ENCODE assay signal across 8 cellular contexts in the genomic region with DNA sequence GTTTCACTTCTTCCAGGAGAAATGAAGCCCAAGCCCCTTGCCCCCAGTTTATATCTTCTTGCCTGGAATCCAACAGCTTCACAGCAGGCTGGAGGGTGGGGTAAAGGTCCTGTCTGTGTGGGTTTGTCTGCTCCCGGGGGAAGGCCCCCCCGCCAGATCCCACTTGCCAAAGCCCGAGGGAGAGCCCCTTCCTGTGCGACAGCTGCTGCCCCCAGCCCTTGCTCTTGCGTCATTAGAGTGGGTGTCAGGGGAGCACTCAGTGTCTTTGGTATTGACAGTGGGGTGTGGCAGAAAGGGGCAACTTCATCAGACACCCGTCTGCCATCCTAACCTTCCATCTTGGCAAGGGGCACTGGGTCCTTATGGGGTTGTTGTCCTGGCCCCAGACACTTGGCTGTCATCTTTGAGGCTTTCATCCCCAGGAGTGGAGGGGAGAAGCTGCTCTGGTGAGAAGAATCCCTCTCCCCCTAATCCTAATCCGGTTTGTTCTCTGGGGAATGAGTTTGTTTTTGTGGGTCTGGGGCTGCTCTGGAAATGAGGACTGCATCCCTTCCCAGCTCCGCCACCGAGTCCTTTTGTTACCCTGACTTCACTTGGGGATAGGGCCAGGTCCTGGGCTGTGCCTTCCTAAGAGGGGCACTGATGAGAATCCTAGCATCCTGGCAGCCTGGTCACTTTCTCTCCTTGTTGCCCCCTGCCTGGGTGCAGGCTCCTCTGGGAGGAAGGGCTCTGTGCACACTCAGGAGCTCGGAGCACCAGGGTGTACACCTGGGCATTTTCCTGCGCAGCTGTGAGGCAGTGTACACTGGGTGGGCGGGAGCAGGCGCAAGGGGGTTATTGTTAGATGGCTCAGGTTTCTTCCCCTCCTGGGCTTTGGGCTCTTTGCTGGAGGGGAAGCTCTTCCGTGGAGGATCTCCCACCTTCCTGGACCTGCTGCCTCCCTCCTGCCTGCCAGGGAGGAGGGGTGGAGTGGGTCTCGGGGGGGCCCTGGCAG. TPM values are rescaled to one million over a fixed set of nuclear protein-coding genes. Genes with fewer than 3 reads are reported as not detected.
DNase-seq lines count a peak whose midpoint lies in the region; ATAC-seq and TF ChIP-seq lines count a peak whose summit lies in the region.

No MANE protein-coding gene starts in this region.

- peak overlapping the region; percentile 51 for H3K4me2 ChIP-seq in mesendoderm (ENCODE audit: low read length)

- DNase-seq in activated naive CD4-positive, alpha-beta T cell treated with anti-CD3 and anti-CD28 coated beads for 36 hours, result no peak
- no peak for DNase-seq in activated naive CD4-positive, alpha-beta T cell treated with Interleukin-2 at 50 U/mL for 16 hours
- DNase-seq in breast epithelium (ENCODE audit: low spot score in 2 of 2) (no peak), mesendoderm (no peak), upper lobe of left lung (no peak), DMS79 (lab: John Stamatoyannopoulos, UW) (no peak), mucosa of gallbladder (ENCODE audit: low spot score) (no peak)

- TF ChIP-seq EP300 in upper lobe of left lung (IDR thresholded peaks at IDR 0.05), result peak in 1 of 4 donors; percentile 55

- peaks cover 19% of the 10 kb centered on the region for H3K79me1 ChIP-seq in mesendoderm (ENCODE audit: low read length)

- peak overlapping the region; percentile 57 for H3K18ac ChIP-seq in mesendoderm (ENCODE audit: low read length)

- no peaks in the 10 kb centered on the region for H3K36me3 ChIP-seq in breast epithelium
- no peaks in the 10 kb centered on the region for H3K36me3 ChIP-seq in mesendoderm (ENCODE audit: control insufficient read depth, insufficient read depth, low read length)
- peaks cover 0 to 3% (median under 1%) of the 10 kb centered on the region in 4 donors for H3K36me3 ChIP-seq in upper lobe of left lung

- CTCF ChIA-PET in activated naive CD4-positive, alpha-beta T cell treated with anti-CD3 and anti-CD28 coated beads for 36 hours (lab: Charles Lee), result interaction anchor here (0.6 to 3.9 kb wide), 3 partner anchors 11 to 127 kb away, joined by 4 to 15 read pairs (median 4); no protein-coding TSS in a partner anchor

- TF ChIP-seq POLR2A in breast epithelium (IDR thresholded peaks at IDR 0.05) (no peak), upper lobe of left lung (IDR thresholded peaks at IDR 0.05) (peak in 2 of 4 donors; percentile 18 to 33)

- TF ChIP-seq CTCF in breast epithelium (IDR thresholded peaks at IDR 0.05) (no peak), upper lobe of left lung (IDR thresholded peaks at IDR 0.05) (peak in 1 of 6 experiments; percentile 8)

- peaks cover 5% of the 10 kb centered on the region for H3K36me3 Mint-ChIP-seq in activated naive CD4-positive, alpha-beta T cell treated with anti-CD3 and anti-CD28 coated beads for 36 hours (ENCODE audit: low read depth)

- no peaks in the 10 kb centered on the region for H3K27me3 ChIP-seq in breast epithelium
- no peaks in the 10 kb centered on the region for H3K27me3 ChIP-seq in mesendoderm (ENCODE audit: insufficient read depth, low read length, poor library complexity)
- no peaks in the 10 kb centered on the region for H3K27me3 ChIP-seq in upper lobe of left lung

- peak overlapping the region; percentile 95 for H3K56ac ChIP-seq in mesendoderm (ENCODE audit: low read length)

- H3K27ac Mint-ChIP-seq in activated naive CD4-positive, alpha-beta T cell treated with anti-CD3 and anti-CD28 coated beads for 36 hours, result no peak overlapping the region

- peak overlapping the region; percentile 44 for H2BK5ac ChIP-seq in mesendoderm (ENCODE audit: low read length)

- H3K4me3 ChIP-seq in breast epithelium (peak overlapping the region; percentile 67 to 89 (median 81)), mesendoderm (ENCODE audit: low read length) (peak overlapping the region; percentile 67), upper lobe of left lung (peak overlapping the region; percentile 45 to 92 (median 80))

- H3K79me2 ChIP-seq in mesendoderm (ENCODE audit: control insufficient read depth, insufficient read depth, low read length), result peaks cover 31% of the 10 kb centered on the region

- intact Hi-C loops in activated naive CD4-positive, alpha-beta T cell treated with anti-CD3 and anti-CD28 coated beads for 36 hours (cut with micrococcal nuclease), result no loop called here
- intact Hi-C loops in breast epithelium (cut with DNase I; ENCODE audit: low total_unique reads), result no loop called here

- H3K27ac ChIP-seq in breast epithelium (peak overlapping the region; percentile 97 to 98), mesendoderm (ENCODE audit: low read depth, low read length) (peak overlapping the region; percentile 13), upper lobe of left lung (peak overlapping the region; percentile 95 to 100 (median 96))

- peak overlapping the region; percentile 81 for H3K9ac ChIP-seq in mesendoderm (ENCODE audit: low read length)

- no peaks in the 10 kb centered on the region for H3K27me3 Mint-ChIP-seq in activated naive CD4-positive, alpha-beta T cell treated with anti-CD3 and anti-CD28 coated beads for 36 hours (ENCODE audit: low read depth)

- H3K4ac ChIP-seq in mesendoderm (ENCODE audit: low read depth, low read length), result no peak overlapping the region

- H4K5ac ChIP-seq in mesendoderm (ENCODE audit: low read length), result no peak overlapping the region

- H3K9me3 ChIP-seq in breast epithelium (no peaks in the 10 kb centered on the region), upper lobe of left lung (no peaks in the 10 kb centered on the region)

- H3K4me1 Mint-ChIP-seq in activated naive CD4-positive, alpha-beta T cell treated with anti-CD3 and anti-CD28 coated beads for 36 hours (ENCODE audit: low read depth), result peaks cover 65% of the 10 kb centered on the region

- no peaks in the 10 kb centered on the region for H3K9me3 Mint-ChIP-seq in activated naive CD4-positive, alpha-beta T cell treated with anti-CD3 and anti-CD28 coated beads for 36 hours

- peak overlapping the region; percentile 62 for H3K4me3 Mint-ChIP-seq in activated naive CD4-positive, alpha-beta T cell treated with anti-CD3 and anti-CD28 coated beads for 36 hours

- no peak overlapping the region for H2BK120ac ChIP-seq in mesendoderm (ENCODE audit: low read depth, low read length)

- WGBS in mesendoderm (ENCODE audit: extremely low coverage, insufficient coverage, low lambda C conversion rate), result no CpG with 5 or more reads among the region's 15 CpGs
- WGBS in upper lobe of left lung, 2 donors, result 34 to 35% methylated on average over 9 to 15 of the region's 15 CpGs

- H4K8ac ChIP-seq in mesendoderm (ENCODE audit: low read depth, low read length), result no peak overlapping the region

- H3K4me1 ChIP-seq in breast epithelium (peaks cover 21 to 47% of the 10 kb centered on the region in 2 donors), mesendoderm (ENCODE audit: control insufficient read depth, low read depth, low read length) (peaks cover 36% of the 10 kb centered on the region), upper lobe of left lung (peaks cover 61 to 84% (median 79%) of the 10 kb centered on the region in 4 donors)

- H2BK15ac ChIP-seq in mesendoderm (replicated peaks; ENCODE audit: low read depth), result no peak overlapping the region

- H3K23ac ChIP-seq in mesendoderm (ENCODE audit: low read length), result no peak overlapping the region

- H2AK5ac ChIP-seq in mesendoderm (ENCODE audit: low read length), result no peak overlapping the region

- ATAC-seq in upper lobe of left lung (ENCODE audit: low FRiP score in 2 of 2) (no peak), GM18873 (IDR thresholded peaks at IDR 0.05; ENCODE audit: low FRiP score, unreplicated experiment) (no peak)

RNA-seq across cellular contexts. Expression of a gene that starts 21.1 kb away (rescaled TPM):
- not detected for total RNA-seq in activated naive CD4-positive, alpha-beta T cell treated with anti-CD3 and anti-CD28 coated beads for 36 hours
- total RNA-seq in breast epithelium (not detected), upper lobe of left lung (1 to 10 TPM in 4 of 6 donors, not detected in 2; 1.7 to 8.4 (median 4.5) TPM), mucosa of gallbladder (1.9 TPM)
- not detected for polyA plus RNA-seq in mesendoderm (2013, experiment 1 of 2)
- polyA plus RNA-seq in mesendoderm (2013, experiment 2 of 2), result not detected

RNA-seq across cellular contexts. Expression of a gene that starts 34.4 kb away (rescaled TPM):
- 10 to 100 TPM; 16.9 to 18.5 TPM for total RNA-seq in activated naive CD4-positive, alpha-beta T cell treated with anti-CD3 and anti-CD28 coated beads for 36 hours
- total RNA-seq in breast epithelium (10 to 100 TPM; 14.2 to 31.2 (median 25.2) TPM), upper lobe of left lung (10 to 100 TPM; 45.7 to 95.6 (median 85.9) TPM), mucosa of gallbladder (39.4 TPM)
- polyA plus RNA-seq in mesendoderm (2013, experiment 1 of 2), result 30.6 TPM
- 29.9 TPM for polyA plus RNA-seq in mesendoderm (2013, experiment 2 of 2)

RNA-seq across cellular contexts. Expression of a gene that starts 55.7 kb away (rescaled TPM):
- 10 to 100 TPM; 86.5 to 90.4 TPM for total RNA-seq in activated naive CD4-positive, alpha-beta T cell treated with anti-CD3 and anti-CD28 coated beads for 36 hours
- under 1 TPM; 0.29 to 0.98 (median 0.80) TPM for total RNA-seq in breast epithelium
- 114 TPM for polyA plus RNA-seq in mesendoderm (2013, experiment 1 of 2)
- 117 TPM for polyA plus RNA-seq in mesendoderm (2013, experiment 2 of 2)
- total RNA-seq in upper lobe of left lung, result 1 to 10 TPM; 1.1 to 5.1 (median 2.3) TPM
- 6.8 TPM for total RNA-seq in mucosa of gallbladder

Comparison
In these comparisons a context has a peak if more than half of its experiments do, and no peak if none do; other contexts are left out.
1. H3K27ac ChIP-seq: peak in every context shown above with its lines; median percentile 98 in breast epithelium; 96 in upper lobe of left lung; 13 in mesendoderm.
2. RNA of a gene that starts 55.7 kb away (total RNA-seq): 86.5 to 90.4 TPM in activated naive CD4-positive, alpha-beta T cell treated with anti-CD3 and anti-CD28 coated beads for 36 hours; 6.8 TPM in mucosa of gallbladder (single experiment), 1.1 to 5.1 TPM in upper lobe of left lung and 0.29 to 0.98 TPM in breast epithelium; every median in the first group is over 10 times any median in the second.
3. Peak in every context shown above with its lines, with median percentiles within 50 percentile points of each other: H3K4me3 ChIP-seq.